1 cellular context compared by ENCODE assay signal in genomic region chrX:7147431-7147977, GRCh38.
TF ChIP-seq lines count a peak whose summit lies in the region.

Gene STS, plus strand, starts transcription at chrX:7147712. Its CDS starts 105,488 bp downstream, at chrX:7253200.

TF ChIP-seq in GM12878, 131 proteins besides CTCF, POLR2A, EP300 and RAD21 (continued from another document):
- TF ChIP-seq ZBTB11 (CRISPR knock-in tag; IDR thresholded peaks at IDR 0.05) (0 out of 2 replicates have a peak, but pooled peaks have one; percentile 7), EGR1 (IDR thresholded peaks at IDR 0.05; ENCODE audit: borderline replicate concordance in 1 of 2, low read depth in 2 of 2, low read length in 2 of 2) (0 out of 3 replicates have a peak, but pooled peaks of 1 of the 2 experiments have one; percentile 1), MYB (IDR thresholded peaks at IDR 0.05; ENCODE audit: borderline replicate concordance, low read depth, low read length) (no peak), DPF2 (IDR thresholded peaks at IDR 0.05) (peak; percentile 11), NRF1 (conservative IDR thresholded peaks at IDR 0.05; ENCODE audit: low read depth, low read length) (peak; percentile 48), FOS (IDR thresholded peaks at IDR 0.05; ENCODE audit: borderline replicate concordance, extremely low read depth, insufficient read length) (no peak), GATAD2B (conservative IDR thresholded peaks at IDR 0.05; ENCODE audit: low read depth) (peak; percentile 86), RB1 (IDR thresholded peaks at IDR 0.05; ENCODE audit: borderline replicate concordance) (peak; percentile 82; the same call in 1 of the 2 replicates), ASH2L (IDR thresholded peaks at IDR 0.05; ENCODE audit: borderline replicate concordance, low read depth) (no peak), YY1 (IDR thresholded peaks at IDR 0.05; ENCODE audit: low read depth, low read length) (peak; percentile 52; the same call in 1 of the 2 replicates), E2F8 (IDR thresholded peaks at IDR 0.05; ENCODE audit: low read depth, partially characterized antibody) (no peak), MXI1 (IDR thresholded peaks at IDR 0.05; ENCODE audit: low read depth, low read length) (0 out of 2 replicates have a peak, but pooled peaks have one; percentile 6), HDAC6 (IDR thresholded peaks at IDR 0.05; ENCODE audit: unreplicated experiment) (peak; percentile 28), NFYA (IDR thresholded peaks at IDR 0.05; ENCODE audit: borderline replicate concordance, low read depth, low read length) (no peak), BHLHE40 (IDR thresholded peaks at IDR 0.05; ENCODE audit: borderline replicate concordance in 1 of 2, low read depth in 2 of 2, low read length in 1 of 2) (peak; percentile 52 to 88; a peak in 2 of 4 replicates), KAT2A (conservative IDR thresholded peaks at IDR 0.05; ENCODE audit: control insufficient read depth, low read depth, low read length) (no peak), TBL1XR1 (IDR thresholded peaks at IDR 0.05; ENCODE audit: low read depth, low read length) (0 out of 2 replicates have a peak, but pooled peaks have one; percentile 5), RAD51 (IDR thresholded peaks at IDR 0.05) (no peak), SRF (IDR thresholded peaks at IDR 0.05; ENCODE audit: low read depth in 2 of 2, low read length in 2 of 2) (no peak), USF2 (IDR thresholded peaks at IDR 0.05; ENCODE audit: borderline replicate concordance, low read depth, low read length) (no peak; the same call in 1 of the 2 replicates), BACH1 (IDR thresholded peaks at IDR 0.05; ENCODE audit: borderline replicate concordance) (peak; percentile 95), MAX (IDR thresholded peaks at IDR 0.05; ENCODE audit: low read depth, low read length) (peak; percentile 70), SMARCA5 (IDR thresholded peaks at IDR 0.05) (peak; percentile 23; the same call in 1 of the 2 replicates), ATF3 (IDR thresholded peaks at IDR 0.05; ENCODE audit: borderline replicate concordance, extremely low read depth, low read depth, low read length) (no peak), CHD1 (IDR thresholded peaks at IDR 0.05; ENCODE audit: low read depth, low read length) (0 out of 2 replicates have a peak, but pooled peaks have one; percentile 26), ZNF217 (IDR thresholded peaks at IDR 0.05) (peak; percentile 82), NR2F1 (conservative IDR thresholded peaks at IDR 0.05) (peak; percentile 72), TCF3 (IDR thresholded peaks at IDR 0.05; ENCODE audit: borderline replicate concordance, insufficient read depth, low read depth, low read length) (0 out of 2 replicates have a peak, but pooled peaks have one; percentile 2), ZBED1 (IDR thresholded peaks at IDR 0.05; ENCODE audit: borderline replicate concordance) (no peak), KLF5 (IDR thresholded peaks at IDR 0.05; ENCODE audit: partially characterized antibody) (no peak), MEF2B (IDR thresholded peaks at IDR 0.05; ENCODE audit: partially characterized antibody, poor library complexity, severe bottlenecking) (peak; percentile 80)
